1 cellular context compared by ENCODE assay signal in the genomic region with DNA sequence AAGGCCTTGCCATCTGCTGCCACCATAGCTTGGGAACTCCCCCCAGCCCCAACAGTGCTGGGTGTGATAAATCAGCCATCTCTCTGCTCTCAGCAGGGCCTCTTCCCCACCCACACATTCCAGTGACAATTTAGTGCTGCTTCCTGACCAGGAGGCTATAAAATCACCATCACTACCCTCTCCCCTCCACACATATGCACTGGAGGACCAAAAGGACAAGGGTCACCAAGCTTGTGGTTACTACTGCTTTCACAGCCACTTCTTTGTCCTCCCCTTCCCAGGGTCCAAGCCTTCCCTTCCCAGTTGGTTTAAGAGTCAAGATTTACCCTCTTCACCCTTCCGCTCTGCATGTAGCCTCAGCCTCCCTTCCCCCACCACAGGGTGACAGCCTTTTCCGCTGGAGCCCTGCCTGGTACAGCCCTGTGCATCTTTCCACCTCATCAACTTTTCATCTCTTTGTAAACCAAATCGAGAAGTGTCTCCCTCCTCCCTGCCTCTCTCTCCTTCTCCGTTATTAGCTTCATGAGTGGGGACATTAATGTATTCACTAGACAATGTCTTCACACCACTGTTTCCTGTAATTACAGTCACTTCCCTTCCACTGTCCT.
TF ChIP-seq lines count a peak whose summit lies in the region.

No MANE protein-coding gene starts in this region.

TF ChIP-seq in HEK293, 187 proteins besides CTCF, POLR2A, EP300 and RAD21 (continued from another document and continues in another):
- no peak for TF ChIP-seq OVOL3 (tag by site-specific recombination; IDR thresholded peaks at IDR 0.05)
- TF ChIP-seq KLF9 (tag by site-specific recombination; IDR thresholded peaks at IDR 0.05; ENCODE audit: low read depth), result no peak
- TF ChIP-seq, protein P1, sequence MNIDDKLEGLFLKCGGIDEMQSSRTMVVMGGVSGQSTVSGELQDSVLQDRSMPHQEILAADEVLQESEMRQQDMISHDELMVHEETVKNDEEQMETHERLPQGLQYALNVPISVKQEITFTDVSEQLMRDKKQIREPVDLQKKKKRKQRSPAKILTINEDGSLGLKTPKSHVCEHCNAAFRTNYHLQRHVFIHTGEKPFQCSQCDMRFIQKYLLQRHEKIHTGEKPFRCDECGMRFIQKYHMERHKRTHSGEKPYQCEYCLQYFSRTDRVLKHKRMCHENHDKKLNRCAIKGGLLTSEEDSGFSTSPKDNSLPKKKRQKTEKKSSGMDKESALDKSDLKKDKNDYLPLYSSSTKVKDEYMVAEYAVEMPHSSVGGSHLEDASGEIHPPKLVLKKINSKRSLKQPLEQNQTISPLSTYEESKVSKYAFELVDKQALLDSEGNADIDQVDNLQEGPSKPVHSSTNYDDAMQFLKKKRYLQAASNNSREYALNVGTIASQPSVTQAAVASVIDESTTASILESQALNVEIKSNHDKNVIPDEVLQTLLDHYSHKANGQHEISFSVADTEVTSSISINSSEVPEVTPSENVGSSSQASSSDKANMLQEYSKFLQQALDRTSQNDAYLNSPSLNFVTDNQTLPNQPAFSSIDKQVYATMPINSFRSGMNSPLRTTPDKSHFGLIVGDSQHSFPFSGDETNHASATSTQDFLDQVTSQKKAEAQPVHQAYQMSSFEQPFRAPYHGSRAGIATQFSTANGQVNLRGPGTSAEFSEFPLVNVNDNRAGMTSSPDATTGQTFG (tag by site-specific recombination; IDR thresholded peaks at IDR 0.05; ENCODE audit: borderline replicate concordance), result no peak
- no peak for TF ChIP-seq KLF7 (tag by site-specific recombination; IDR thresholded peaks at IDR 0.05; ENCODE audit: borderline replicate concordance)
- no peak for TF ChIP-seq ZNF701 (tag by site-specific recombination; IDR thresholded peaks at IDR 0.05)
- TF ChIP-seq ZNF544 (tag by site-specific recombination; IDR thresholded peaks at IDR 0.05), result no peak
- TF ChIP-seq SP2 (tag by site-specific recombination; IDR thresholded peaks at IDR 0.05), result no peak
- TF ChIP-seq, protein P2, sequence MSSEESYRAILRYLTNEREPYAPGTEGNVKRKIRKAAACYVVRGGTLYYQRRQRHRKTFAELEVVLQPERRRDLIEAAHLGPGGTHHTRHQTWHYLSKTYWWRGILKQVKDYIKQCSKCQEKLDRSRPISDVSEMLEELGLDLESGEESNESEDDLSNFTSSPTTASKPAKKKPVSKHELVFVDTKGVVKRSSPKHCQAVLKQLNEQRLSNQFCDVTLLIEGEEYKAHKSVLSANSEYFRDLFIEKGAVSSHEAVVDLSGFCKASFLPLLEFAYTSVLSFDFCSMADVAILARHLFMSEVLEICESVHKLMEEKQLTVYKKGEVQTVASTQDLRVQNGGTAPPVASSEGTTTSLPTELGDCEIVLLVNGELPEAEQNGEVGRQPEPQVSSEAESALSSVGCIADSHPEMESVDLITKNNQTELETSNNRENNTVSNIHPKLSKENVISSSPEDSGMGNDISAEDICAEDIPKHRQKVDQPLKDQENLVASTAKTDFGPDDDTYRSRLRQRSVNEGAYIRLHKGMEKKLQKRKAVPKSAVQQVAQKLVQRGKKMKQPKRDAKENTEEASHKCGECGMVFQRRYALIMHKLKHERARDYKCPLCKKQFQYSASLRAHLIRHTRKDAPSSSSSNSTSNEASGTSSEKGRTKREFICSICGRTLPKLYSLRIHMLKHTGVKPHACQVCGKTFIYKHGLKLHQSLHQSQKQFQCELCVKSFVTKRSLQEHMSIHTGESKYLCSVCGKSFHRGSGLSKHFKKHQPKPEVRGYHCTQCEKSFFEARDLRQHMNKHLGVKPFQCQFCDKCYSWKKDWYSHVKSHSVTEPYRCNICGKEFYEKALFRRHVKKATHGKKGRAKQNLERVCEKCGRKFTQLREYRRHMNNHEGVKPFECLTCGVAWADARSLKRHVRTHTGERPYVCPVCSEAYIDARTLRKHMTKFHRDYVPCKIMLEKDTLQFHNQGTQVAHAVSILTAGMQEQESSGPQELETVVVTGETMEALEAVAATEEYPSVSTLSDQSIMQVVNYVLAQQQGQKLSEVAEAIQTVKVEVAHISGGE (tag by site-specific recombination; conservative IDR thresholded peaks at IDR 0.05; ENCODE audit: low read depth), result no peak
- TF ChIP-seq ZNF677 (tag by site-specific recombination; IDR thresholded peaks at IDR 0.05), result no peak
- TF ChIP-seq KLF16 (tag by site-specific recombination; IDR thresholded peaks at IDR 0.05), result no peak
- peak; percentile 73 for TF ChIP-seq ZFHX2 (tag by site-specific recombination; conservative IDR thresholded peaks at IDR 0.05)
- TF ChIP-seq ZNF521 (tag by site-specific recombination; IDR thresholded peaks at IDR 0.05), result no peak
- no peak for TF ChIP-seq ZNF473 (tag by site-specific recombination; IDR thresholded peaks at IDR 0.05)
- TF ChIP-seq ZSCAN30 (tag by site-specific recombination; IDR thresholded peaks at IDR 0.05), result no peak
- TF ChIP-seq ZNF560 (tag by site-specific recombination; IDR thresholded peaks at IDR 0.05; ENCODE audit: borderline replicate concordance), result no peak
- TF ChIP-seq GLI2 (tag by site-specific recombination; IDR thresholded peaks at IDR 0.05; ENCODE audit: borderline replicate concordance, low read depth), result no peak
- TF ChIP-seq, protein P3, sequence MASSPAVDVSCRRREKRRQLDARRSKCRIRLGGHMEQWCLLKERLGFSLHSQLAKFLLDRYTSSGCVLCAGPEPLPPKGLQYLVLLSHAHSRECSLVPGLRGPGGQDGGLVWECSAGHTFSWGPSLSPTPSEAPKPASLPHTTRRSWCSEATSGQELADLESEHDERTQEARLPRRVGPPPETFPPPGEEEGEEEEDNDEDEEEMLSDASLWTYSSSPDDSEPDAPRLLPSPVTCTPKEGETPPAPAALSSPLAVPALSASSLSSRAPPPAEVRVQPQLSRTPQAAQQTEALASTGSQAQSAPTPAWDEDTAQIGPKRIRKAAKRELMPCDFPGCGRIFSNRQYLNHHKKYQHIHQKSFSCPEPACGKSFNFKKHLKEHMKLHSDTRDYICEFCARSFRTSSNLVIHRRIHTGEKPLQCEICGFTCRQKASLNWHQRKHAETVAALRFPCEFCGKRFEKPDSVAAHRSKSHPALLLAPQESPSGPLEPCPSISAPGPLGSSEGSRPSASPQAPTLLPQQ (tag by site-specific recombination; IDR thresholded peaks at IDR 0.05), result no peak
- TF ChIP-seq, protein P4, sequence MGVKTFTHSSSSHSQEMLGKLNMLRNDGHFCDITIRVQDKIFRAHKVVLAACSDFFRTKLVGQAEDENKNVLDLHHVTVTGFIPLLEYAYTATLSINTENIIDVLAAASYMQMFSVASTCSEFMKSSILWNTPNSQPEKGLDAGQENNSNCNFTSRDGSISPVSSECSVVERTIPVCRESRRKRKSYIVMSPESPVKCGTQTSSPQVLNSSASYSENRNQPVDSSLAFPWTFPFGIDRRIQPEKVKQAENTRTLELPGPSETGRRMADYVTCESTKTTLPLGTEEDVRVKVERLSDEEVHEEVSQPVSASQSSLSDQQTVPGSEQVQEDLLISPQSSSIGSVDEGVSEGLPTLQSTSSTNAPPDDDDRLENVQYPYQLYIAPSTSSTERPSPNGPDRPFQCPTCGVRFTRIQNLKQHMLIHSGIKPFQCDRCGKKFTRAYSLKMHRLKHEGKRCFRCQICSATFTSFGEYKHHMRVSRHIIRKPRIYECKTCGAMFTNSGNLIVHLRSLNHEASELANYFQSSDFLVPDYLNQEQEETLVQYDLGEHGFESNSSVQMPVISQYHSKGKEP (tag by site-specific recombination; IDR thresholded peaks at IDR 0.05), result no peak
- no peak for TF ChIP-seq ZNF292 (tag by site-specific recombination; IDR thresholded peaks at IDR 0.05; ENCODE audit: borderline replicate concordance, low read depth)
- TF ChIP-seq ZNF426 (tag by site-specific recombination; IDR thresholded peaks at IDR 0.05), result no peak
- TF ChIP-seq ZNF416 (tag by site-specific recombination; IDR thresholded peaks at IDR 0.05), result no peak
- TF ChIP-seq, protein P5, sequence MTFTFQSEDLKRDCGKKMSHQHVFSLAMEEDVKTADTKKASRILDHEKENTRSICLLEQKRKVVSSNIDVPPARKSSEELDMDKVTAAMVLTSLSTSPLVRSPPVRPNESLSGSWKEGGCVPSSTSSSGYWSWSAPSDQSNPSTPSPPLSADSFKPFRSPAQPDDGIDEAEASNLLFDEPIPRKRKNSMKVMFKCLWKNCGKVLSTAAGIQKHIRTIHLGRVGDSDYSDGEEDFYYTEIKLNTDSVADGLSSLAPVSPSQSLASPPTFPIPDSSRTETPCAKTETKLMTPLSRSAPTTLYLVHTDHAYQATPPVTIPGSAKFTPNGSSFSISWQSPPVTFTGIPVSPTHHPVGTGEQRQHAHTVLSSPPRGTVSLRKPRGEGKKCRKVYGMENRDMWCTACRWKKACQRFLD (tag by site-specific recombination; IDR thresholded peaks at IDR 0.05), result no peak
- TF ChIP-seq, protein P6, sequence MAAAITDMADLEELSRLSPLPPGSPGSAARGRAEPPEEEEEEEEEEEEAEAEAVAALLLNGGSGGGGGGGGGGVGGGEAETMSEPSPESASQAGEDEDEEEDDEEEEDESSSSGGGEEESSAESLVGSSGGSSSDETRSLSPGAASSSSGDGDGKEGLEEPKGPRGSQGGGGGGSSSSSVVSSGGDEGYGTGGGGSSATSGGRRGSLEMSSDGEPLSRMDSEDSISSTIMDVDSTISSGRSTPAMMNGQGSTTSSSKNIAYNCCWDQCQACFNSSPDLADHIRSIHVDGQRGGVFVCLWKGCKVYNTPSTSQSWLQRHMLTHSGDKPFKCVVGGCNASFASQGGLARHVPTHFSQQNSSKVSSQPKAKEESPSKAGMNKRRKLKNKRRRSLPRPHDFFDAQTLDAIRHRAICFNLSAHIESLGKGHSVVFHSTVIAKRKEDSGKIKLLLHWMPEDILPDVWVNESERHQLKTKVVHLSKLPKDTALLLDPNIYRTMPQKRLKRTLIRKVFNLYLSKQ (tag by site-specific recombination; IDR thresholded peaks at IDR 0.05; ENCODE audit: borderline replicate concordance), result no peak
- TF ChIP-seq ZNF623 (tag by site-specific recombination; IDR thresholded peaks at IDR 0.05), result no peak
- TF ChIP-seq ZNF791 (tag by site-specific recombination; IDR thresholded peaks at IDR 0.05), result no peak
- TF ChIP-seq, protein P7, sequence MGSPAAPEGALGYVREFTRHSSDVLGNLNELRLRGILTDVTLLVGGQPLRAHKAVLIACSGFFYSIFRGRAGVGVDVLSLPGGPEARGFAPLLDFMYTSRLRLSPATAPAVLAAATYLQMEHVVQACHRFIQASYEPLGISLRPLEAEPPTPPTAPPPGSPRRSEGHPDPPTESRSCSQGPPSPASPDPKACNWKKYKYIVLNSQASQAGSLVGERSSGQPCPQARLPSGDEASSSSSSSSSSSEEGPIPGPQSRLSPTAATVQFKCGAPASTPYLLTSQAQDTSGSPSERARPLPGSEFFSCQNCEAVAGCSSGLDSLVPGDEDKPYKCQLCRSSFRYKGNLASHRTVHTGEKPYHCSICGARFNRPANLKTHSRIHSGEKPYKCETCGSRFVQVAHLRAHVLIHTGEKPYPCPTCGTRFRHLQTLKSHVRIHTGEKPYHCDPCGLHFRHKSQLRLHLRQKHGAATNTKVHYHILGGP (tag by site-specific recombination; IDR thresholded peaks at IDR 0.05), result no peak
- TF ChIP-seq ZBTB1 (tag by site-specific recombination; IDR thresholded peaks at IDR 0.05), result no peak
- TF ChIP-seq, protein P8, sequence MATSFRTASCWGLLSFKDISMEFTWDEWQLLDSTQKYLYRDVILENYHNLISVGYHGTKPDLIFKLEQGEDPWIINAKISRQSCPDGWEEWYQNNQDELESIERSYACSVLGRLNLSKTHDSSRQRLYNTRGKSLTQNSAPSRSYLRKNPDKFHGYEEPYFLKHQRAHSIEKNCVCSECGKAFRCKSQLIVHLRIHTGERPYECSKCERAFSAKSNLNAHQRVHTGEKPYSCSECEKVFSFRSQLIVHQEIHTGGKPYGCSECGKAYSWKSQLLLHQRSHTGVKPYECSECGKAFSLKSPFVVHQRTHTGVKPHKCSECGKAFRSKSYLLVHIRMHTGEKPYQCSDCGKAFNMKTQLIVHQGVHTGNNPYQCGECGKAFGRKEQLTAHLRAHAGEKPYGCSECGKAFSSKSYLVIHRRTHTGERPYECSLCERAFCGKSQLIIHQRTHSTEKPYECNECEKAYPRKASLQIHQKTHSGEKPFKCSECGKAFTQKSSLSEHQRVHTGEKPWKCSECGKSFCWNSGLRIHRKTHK (tag by site-specific recombination; IDR thresholded peaks at IDR 0.05), result no peak
- no peak for TF ChIP-seq HOXA7 (CRISPR knock-in tag; IDR thresholded peaks at IDR 0.05; ENCODE audit: borderline replicate concordance)
- TF ChIP-seq, protein P9, sequence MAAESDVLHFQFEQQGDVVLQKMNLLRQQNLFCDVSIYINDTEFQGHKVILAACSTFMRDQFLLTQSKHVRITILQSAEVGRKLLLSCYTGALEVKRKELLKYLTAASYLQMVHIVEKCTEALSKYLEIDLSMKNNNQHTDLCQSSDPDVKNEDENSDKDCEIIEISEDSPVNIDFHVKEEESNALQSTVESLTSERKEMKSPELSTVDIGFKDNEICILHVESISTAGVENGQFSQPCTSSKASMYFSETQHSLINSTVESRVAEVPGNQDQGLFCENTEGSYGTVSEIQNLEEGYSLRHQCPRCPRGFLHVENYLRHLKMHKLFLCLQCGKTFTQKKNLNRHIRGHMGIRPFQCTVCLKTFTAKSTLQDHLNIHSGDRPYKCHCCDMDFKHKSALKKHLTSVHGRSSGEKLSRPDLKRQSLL (tag by site-specific recombination; IDR thresholded peaks at IDR 0.05), result no peak
- TF ChIP-seq ZNF600 (tag by site-specific recombination; IDR thresholded peaks at IDR 0.05), result peak; percentile 83
- TF ChIP-seq, protein P10, sequence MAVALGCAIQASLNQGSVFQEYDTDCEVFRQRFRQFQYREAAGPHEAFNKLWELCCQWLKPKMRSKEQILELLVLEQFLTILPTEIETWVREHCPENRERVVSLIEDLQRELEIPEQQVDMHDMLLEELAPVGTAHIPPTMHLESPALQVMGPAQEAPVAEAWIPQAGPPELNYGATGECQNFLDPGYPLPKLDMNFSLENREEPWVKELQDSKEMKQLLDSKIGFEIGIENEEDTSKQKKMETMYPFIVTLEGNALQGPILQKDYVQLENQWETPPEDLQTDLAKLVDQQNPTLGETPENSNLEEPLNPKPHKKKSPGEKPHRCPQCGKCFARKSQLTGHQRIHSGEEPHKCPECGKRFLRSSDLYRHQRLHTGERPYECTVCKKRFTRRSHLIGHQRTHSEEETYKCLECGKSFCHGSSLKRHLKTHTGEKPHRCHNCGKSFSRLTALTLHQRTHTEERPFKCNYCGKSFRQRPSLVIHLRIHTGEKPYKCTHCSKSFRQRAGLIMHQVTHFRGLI (tag by site-specific recombination; IDR thresholded peaks at IDR 0.05), result no peak
- peak; percentile 93 for TF ChIP-seq OSR2 (tag by site-specific recombination; IDR thresholded peaks at IDR 0.05)
- TF ChIP-seq IKZF3 (tag by site-specific recombination; IDR thresholded peaks at IDR 0.05), result peak; percentile 38; the same call in 1 of the 2 replicates
- no peak for TF ChIP-seq MYNN (tag by site-specific recombination; IDR thresholded peaks at IDR 0.05; ENCODE audit: borderline replicate concordance)
- TF ChIP-seq GLIS1 (tag by site-specific recombination; IDR thresholded peaks at IDR 0.05), result peak; percentile 10; the same call in 1 of the 2 replicates
- TF ChIP-seq, protein P11, sequence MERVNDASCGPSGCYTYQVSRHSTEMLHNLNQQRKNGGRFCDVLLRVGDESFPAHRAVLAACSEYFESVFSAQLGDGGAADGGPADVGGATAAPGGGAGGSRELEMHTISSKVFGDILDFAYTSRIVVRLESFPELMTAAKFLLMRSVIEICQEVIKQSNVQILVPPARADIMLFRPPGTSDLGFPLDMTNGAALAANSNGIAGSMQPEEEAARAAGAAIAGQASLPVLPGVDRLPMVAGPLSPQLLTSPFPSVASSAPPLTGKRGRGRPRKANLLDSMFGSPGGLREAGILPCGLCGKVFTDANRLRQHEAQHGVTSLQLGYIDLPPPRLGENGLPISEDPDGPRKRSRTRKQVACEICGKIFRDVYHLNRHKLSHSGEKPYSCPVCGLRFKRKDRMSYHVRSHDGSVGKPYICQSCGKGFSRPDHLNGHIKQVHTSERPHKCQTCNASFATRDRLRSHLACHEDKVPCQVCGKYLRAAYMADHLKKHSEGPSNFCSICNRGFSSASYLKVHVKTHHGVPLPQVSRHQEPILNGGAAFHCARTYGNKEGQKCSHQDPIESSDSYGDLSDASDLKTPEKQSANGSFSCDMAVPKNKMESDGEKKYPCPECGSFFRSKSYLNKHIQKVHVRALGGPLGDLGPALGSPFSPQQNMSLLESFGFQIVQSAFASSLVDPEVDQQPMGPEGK (tag by site-specific recombination; IDR thresholded peaks at IDR 0.05), result peak; percentile 37; the same call in 1 of the 2 replicates
